Comparison of ENCODE assay signal across 20 cellular contexts in the genomic region with DNA sequence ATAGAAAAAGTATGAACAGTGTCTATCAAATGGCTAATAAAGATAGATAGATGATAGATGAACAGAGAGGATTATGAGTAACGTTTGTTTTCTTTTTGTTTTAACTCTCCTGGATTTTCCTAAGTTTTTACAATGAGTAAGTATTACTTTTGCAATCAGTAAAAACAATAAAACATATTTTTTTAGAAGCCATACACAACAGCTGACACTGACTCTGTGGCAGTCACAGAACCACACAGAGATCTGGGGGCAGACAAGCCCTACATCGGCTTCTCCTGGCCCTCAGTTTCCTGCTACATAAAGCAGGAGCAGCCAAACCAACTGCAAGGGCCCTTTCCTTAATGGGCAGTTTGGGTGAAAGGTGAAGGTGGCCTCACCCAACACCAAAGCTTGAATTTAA.
"Had no signal": no experiment of that assay in that cellular context is flagged by ENCODE, and none has a peak within 500 bp of the region (broad histone marks: within the 10 kb centered on the region; RNA-seq: fewer than 3 reads in every experiment).

No MANE protein-coding gene starts in this region.

- H3K9me3 ChIP-seq: MG63, SJSA1 had no signal

- H3K4me3 ChIP-seq: MG63, SJSA1 had no signal

- H3K27me3 ChIP-seq: MG63, SJSA1 had no signal

- FAIRE-seq: astrocyte had no signal

- DNase-seq: activated CD4-positive, alpha-beta T cell treated with anti-CD3 and anti-CD28 coated beads for 48 hours; activated CD4-positive, alpha-beta T cell treated with anti-CD3 and anti-CD28 coated beads, Interleukin-2, amount 50 U/mL, for 4 hours; activated CD4-positive, CD25-positive, alpha-beta regulatory T cell treated with anti-CD3 and anti-CD28 coated beads, Interleukin-2, amount 50 U/mL, for 72 hours; activated CD8-positive, alpha-beta memory T cell treated with anti-CD3 and anti-CD28 coated beads, Interleukin-2, amount 50 U/mL, for 48 hours; activated CD8-positive, alpha-beta T cell treated with anti-CD3 and anti-CD28 coated beads, Interleukin-2, amount 10 ng/mL, durations not matched to agents 7 days and 5 days; activated T-cell treated with anti-CD3 and anti-CD28 coated beads, Interleukin-2, amount 50 U/mL, for 1 hour; MG63; MV-4-11; NCI-H1417 treated with DMSO at 0.1 percent for 48 hours; NCI-H1694; NCI-H2029 treated with DMSO at 0.1 percent for 48 hours; NCI-H345; NCI-H510A; NCI-H526 treated with DMSO at 0.1 percent for 48 hours; NCI-H82; SHP77 had no signal

- H3K27ac ChIP-seq: KMS-11, SJSA1 had no signal

- ATAC-seq: activated CD8-positive, alpha-beta T cell treated with anti-CD3 and anti-CD28 coated beads, Interleukin-2, amount 10 ng/mL, durations not matched to agents 7 days and 5 days; SK-N-SH treated with all-trans-retinoic acid at 6 μM for 48 hours had no signal

- H3K9ac ChIP-seq: KMS-11 had no signal

- H3K4me2 ChIP-seq: KMS-11 had no signal
